ENCODE assay signal across 17 cellular contexts in the genomic region with DNA sequence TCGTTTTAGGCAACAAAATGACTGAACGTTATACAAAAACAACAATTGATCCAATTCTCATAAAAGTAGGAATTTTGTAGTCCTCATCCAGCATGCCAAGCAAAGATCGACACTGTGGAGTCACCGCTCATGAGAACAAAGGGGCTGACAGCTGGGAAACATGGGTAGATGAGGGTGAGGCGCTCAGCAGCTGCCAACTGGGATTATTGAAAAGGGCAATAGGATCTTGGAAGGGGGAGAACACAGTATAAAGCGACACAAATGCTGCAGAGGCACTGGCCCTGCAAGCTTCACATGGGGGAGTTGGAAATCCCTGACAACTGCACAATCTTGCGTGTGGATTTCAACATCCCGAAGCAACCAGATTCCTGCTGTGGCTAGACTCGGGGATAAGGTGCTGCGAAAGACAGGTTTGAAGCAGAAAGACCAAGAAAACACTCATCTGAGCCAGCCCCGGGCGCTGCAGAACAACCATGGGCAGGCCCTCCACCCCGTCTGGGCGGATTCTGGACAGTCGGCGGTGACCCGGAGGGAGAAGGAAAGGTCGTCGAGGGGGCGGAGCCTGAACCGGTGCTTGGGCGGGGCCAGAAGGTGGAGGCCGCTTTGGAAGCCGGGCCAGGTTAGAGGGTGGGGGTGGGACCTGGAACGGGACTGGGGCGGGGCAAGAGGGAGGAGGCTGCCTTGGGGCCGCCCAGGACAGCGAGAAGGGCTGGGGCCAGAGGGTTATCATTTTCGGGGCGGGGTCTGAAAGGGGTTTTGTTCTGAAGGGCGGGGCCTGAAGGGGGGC. TPM values are rescaled to one million over a fixed set of nuclear protein-coding genes. Genes with fewer than 3 reads are reported as not detected.
DNase-seq lines count a peak whose midpoint lies in the region; ATAC-seq and TF ChIP-seq lines count a peak whose summit lies in the region.
"Had no signal": no experiment of that assay in that cellular context is flagged by ENCODE, and none has a peak within 500 bp of the region (broad histone marks: within the 10 kb centered on the region; RNA-seq: fewer than 3 reads in every experiment).

No MANE protein-coding gene starts in this region.

- H3K9me2 ChIP-seq in GM23338 (ENCODE audit: insufficient read depth) (peaks cover 3% of the 10 kb centered on the region; the same call in 1 of the 2 replicates), GM23248 (ENCODE audit: insufficient read depth) (no peaks in the 10 kb centered on the region)

- peak; percentile 98 for DNase-seq in GM23338 (ENCODE audit: low spot score)
- DNase-seq in NCI-H69 (lab: John Stamatoyannopoulos, UW) = peak; percentile 90
- peak; percentile 31 for DNase-seq in iPS DF 6.9 (ENCODE audit: low read depth, low spot score)
- DNase-seq in putamen (ENCODE audit: low spot score) = peak; percentile 21
- no peak for DNase-seq in upper lobe of right lung
- no peak for DNase-seq in NCI-H2107 treated with DMSO at 0.1 percent for 48 hours (lab: John Stamatoyannopoulos, UW; ENCODE audit: unreplicated experiment)
- no peak for DNase-seq in GM23248
- DNase-seq: activated CD8-positive, alpha-beta T cell treated with anti-CD3 and anti-CD28 coated beads, Interleukin-2, amount 10 ng/mL, durations not matched to agents 7 days and 5 days; activated naive CD8-positive, alpha-beta T cell treated with anti-CD3 and anti-CD28 coated beads for 36 hours; activated T-cell treated with anti-CD3 and anti-CD28 coated beads, Interleukin-2, amount 50 U/mL, for 48 hours; AML-193; NCI-H1417; NCI-H345; stimulated activated CD4-positive, alpha-beta T cell treated with anti-CD3 and anti-CD28 coated beads, Interleukin-4, amount 100 ng/mL, for 1 hour had no signal

- no CpG with 5 or more reads among the region's 31 CpGs for WGBS in iPS DF 6.9 (ENCODE audit: insufficient coverage, insufficient read length)
- 35 to 44% methylated on average over 19 to 31 of the region's 31 CpGs for WGBS in GM23248 (ENCODE audit: low coverage in 1 of 2, low lambda C conversion rate in 2 of 2, missing lambda C conversion rate in 2 of 2), 2 experiments

- H3K27ac ChIP-seq in GM23338 (ENCODE audit: low read depth) (peak overlapping the region; percentile 78), iPS DF 6.9 (ENCODE audit: low read length) (no peak overlapping the region), upper lobe of right lung (no peak overlapping the region), GM23248 (no peak overlapping the region)

- peaks cover 15% of the 10 kb centered on the region for H3K27me3 Mint-ChIP-seq in GM23338 (ENCODE audit: insufficient read depth, low read depth, poor library complexity)
- H3K27me3 Mint-ChIP-seq: activated naive CD8-positive, alpha-beta T cell treated with anti-CD3 and anti-CD28 coated beads for 36 hours; dendritic cell treated with granulocyte-macrophage colony-stimulating factor and Interleukin-4, amounts not matched to agents 40 ng/mL and 50 ng/mL, for 4 days had no signal

- ATAC-seq in GM23338 (peak; percentile 68), upper lobe of right lung (no peak)
- ATAC-seq: activated CD8-positive, alpha-beta T cell treated with anti-CD3 and anti-CD28 coated beads, Interleukin-2, amount 10 ng/mL, durations not matched to agents 7 days and 5 days had no signal

- H3K36me3 ChIP-seq in GM23338 (ENCODE audit: insufficient read depth) (peaks cover 16% of the 10 kb centered on the region), iPS DF 6.9 (ENCODE audit: control insufficient read depth, insufficient read depth, low read length) (no peaks in the 10 kb centered on the region), upper lobe of right lung (no peaks in the 10 kb centered on the region), GM23248 (ENCODE audit: low read depth) (no peaks in the 10 kb centered on the region)

- no peak overlapping the region for H3K9ac ChIP-seq in GM23248

- intact Hi-C loops in upper lobe of right lung (cut with DNase I) = no loop called here

- H4K20me1 ChIP-seq in GM23338 (replicated peaks; ENCODE audit: insufficient read depth) = no peaks in the 10 kb centered on the region; the same call in 1 of the 2 replicates
- H4K20me1 ChIP-seq in GM23248 (ENCODE audit: insufficient read depth) = no peaks in the 10 kb centered on the region

- no peaks in the 10 kb centered on the region for H3K79me2 ChIP-seq in GM23338 (replicated peaks; ENCODE audit: insufficient read depth)
- H3K79me2 ChIP-seq in GM23248 (ENCODE audit: insufficient read depth) = no peaks in the 10 kb centered on the region

- H3F3A ChIP-seq in GM23338 (replicated peaks; ENCODE audit: low read depth) = peaks cover 7% of the 10 kb centered on the region
- H3F3A ChIP-seq in GM23248 (ENCODE audit: insufficient read depth) = peaks cover 9% of the 10 kb centered on the region

- peaks cover 9% of the 10 kb centered on the region for H3K9me3 Mint-ChIP-seq in GM23338

- H2AFZ ChIP-seq in GM23338 (no peak overlapping the region), GM23248 (no peak overlapping the region)

- H3K4me3 ChIP-seq in GM23338 (peak overlapping the region; percentile 53), iPS DF 6.9 (ENCODE audit: low read length) (no peak overlapping the region), upper lobe of right lung (no peak overlapping the region), GM23248 (no peak overlapping the region)

- H3K4me3 Mint-ChIP-seq in GM23338 = peak overlapping the region; percentile 9; the same call in 2 of the 3 replicates
- H3K4me3 Mint-ChIP-seq: activated CD8-positive, alpha-beta T cell treated with anti-CD3 and anti-CD28 coated beads, Interleukin-2, amount 10 ng/mL, durations not matched to agents 7 days and 5 days; activated naive CD8-positive, alpha-beta T cell treated with anti-CD3 and anti-CD28 coated beads for 36 hours; dendritic cell treated with granulocyte-macrophage colony-stimulating factor and Interleukin-4, amounts not matched to agents 40 ng/mL and 50 ng/mL, for 4 days; mesothelial cell of epicardium; T-helper 1 cell treated with Interleukin-12 subunit alpha and Interleukin-12 subunit beta and Interleukin-4 antibody, amounts not matched to agents 30 μg/mL and 1 μg/mL, for 36 hours had no signal

- H3K4me1 Mint-ChIP-seq in GM23338 = peaks cover 18% of the 10 kb centered on the region

- H3K27me3 ChIP-seq in GM23338 (ENCODE audit: insufficient read depth) = no peaks in the 10 kb centered on the region
- no peaks in the 10 kb centered on the region for H3K27me3 ChIP-seq in iPS DF 6.9 (ENCODE audit: control insufficient read depth, insufficient read depth, low read length)
- no peaks in the 10 kb centered on the region for H3K27me3 ChIP-seq in upper lobe of right lung
- no peaks in the 10 kb centered on the region for H3K27me3 ChIP-seq in GM23248 (replicated peaks; ENCODE audit: insufficient read depth)

- H3K4me2 ChIP-seq in GM23338 (peak overlapping the region; percentile 79), GM23248 (ENCODE audit: unreplicated experiment) (no peak overlapping the region)

- in situ Hi-C loops in GM23248 (cut with MboI) = no loop called here

- no peak for TF ChIP-seq CTCF in GM23338 (conservative IDR thresholded peaks at IDR 0.05; ENCODE audit: low read depth in 2 of 2)
- no peak for TF ChIP-seq CTCF in upper lobe of right lung (IDR thresholded peaks at IDR 0.05)

- H3K27ac Mint-ChIP-seq in GM23338 = no peak overlapping the region
- H3K27ac Mint-ChIP-seq: activated CD8-positive, alpha-beta T cell treated with anti-CD3 and anti-CD28 coated beads, Interleukin-2, amount 10 ng/mL, durations not matched to agents 7 days and 5 days; activated naive CD8-positive, alpha-beta T cell treated with anti-CD3 and anti-CD28 coated beads for 36 hours; dendritic cell treated with granulocyte-macrophage colony-stimulating factor and Interleukin-4, amounts not matched to agents 40 ng/mL and 50 ng/mL, for 4 days; mesothelial cell of epicardium; T-helper 1 cell treated with Interleukin-12 subunit alpha and Interleukin-12 subunit beta and Interleukin-4 antibody, amounts not matched to agents 30 μg/mL and 1 μg/mL, for 36 hours had no signal

- no peaks in the 10 kb centered on the region for H3K9me3 ChIP-seq in iPS DF 6.9 (ENCODE audit: control insufficient read depth, insufficient read depth, low read length)
- peaks cover 7% of the 10 kb centered on the region for H3K9me3 ChIP-seq in upper lobe of right lung
- peaks cover 1% of the 10 kb centered on the region for H3K9me3 ChIP-seq in GM23248 (ENCODE audit: low read depth)

- H3K4me1 ChIP-seq in GM23338 (ENCODE audit: insufficient read depth) = peaks cover 36% of the 10 kb centered on the region
- peaks cover 1% of the 10 kb centered on the region; the same call in 1 of the 2 replicates for H3K4me1 ChIP-seq in iPS DF 6.9 (ENCODE audit: control insufficient read depth, insufficient read depth, low read length)
- peaks cover 10% of the 10 kb centered on the region for H3K4me1 ChIP-seq in upper lobe of right lung
- H3K4me1 ChIP-seq in GM23248 (ENCODE audit: insufficient read depth) = peaks cover 7% of the 10 kb centered on the region; the same call in 1 of the 2 replicates

- H3K36me3 Mint-ChIP-seq in GM23338 (ENCODE audit: low read depth) = peaks cover 25% of the 10 kb centered on the region

TF ChIP-seq in GM23338, 12 proteins besides CTCF, POLR2A, EP300 and RAD21 (continues in another document):
- peak; percentile 91 for TF ChIP-seq POLR2AphosphoS5 (IDR thresholded peaks at IDR 0.05; ENCODE audit: low read depth)

RNA-seq across cellular contexts. Expression of a gene that starts 5.2 kb away (rescaled TPM):
- 30.0 and 33.4 TPM in 2 replicates for total RNA-seq in GM23338 (2014; rRNA removed; shearing (Covaris generic))
- polyA plus RNA-seq in GM23338 (2016; fragmentation: Nextera tagmentation; extraction: Ambion mirVana) = 9.8 and 10.3 TPM in 2 replicates
- 12.4 TPM for total RNA-seq in upper lobe of right lung
- total RNA-seq in GM23248 (2014; rRNA removed; shearing (Covaris generic)) = 6.3 and 6.4 TPM in 2 replicates
- 4.6 and 5.5 TPM in 2 replicates for polyA plus RNA-seq in GM23248 (2016; fragmentation: Nextera tagmentation; extraction: Ambion mirVana)

RNA-seq across cellular contexts. Expression of a gene that starts 24.3 kb away (rescaled TPM):
- 74.0 and 99.8 TPM in 2 replicates for total RNA-seq in GM23338 (2014; rRNA removed; shearing (Covaris generic))
- polyA plus RNA-seq in GM23338 (2016; fragmentation: Nextera tagmentation; extraction: Ambion mirVana) (29.5 and 39.3 TPM in 2 replicates), GM23248 (2016; fragmentation: Nextera tagmentation; extraction: Ambion mirVana) (1.9 and 2.0 TPM in 2 replicates)
- total RNA-seq in upper lobe of right lung = 9.4 TPM
- 3.6 and 7.6 TPM in 2 replicates for total RNA-seq in GM23248 (2014; rRNA removed; shearing (Covaris generic))

RNA-seq across cellular contexts. Expression of a gene that starts 42.0 kb away (rescaled TPM):
- total RNA-seq in GM23338 (2014; rRNA removed; shearing (Covaris generic)) = 35.0 and 40.1 TPM in 2 replicates
- polyA plus RNA-seq in GM23338 (2016; fragmentation: Nextera tagmentation; extraction: Ambion mirVana) = 13.4 and 17.1 TPM in 2 replicates
- total RNA-seq in upper lobe of right lung = 12.1 TPM
- 12.2 and 19.0 TPM in 2 replicates for total RNA-seq in GM23248 (2014; rRNA removed; shearing (Covaris generic))
- 5.7 and 6.5 TPM in 2 replicates for polyA plus RNA-seq in GM23248 (2016; fragmentation: Nextera tagmentation; extraction: Ambion mirVana)

RNA-seq across cellular contexts. Expression of a gene that starts 56.2 kb away (rescaled TPM):
- total RNA-seq in GM23338 (2014; rRNA removed; shearing (Covaris generic)) = 17.0 and 22.1 TPM in 2 replicates
- 4.3 and 5.5 TPM in 2 replicates for polyA plus RNA-seq in GM23338 (2016; fragmentation: Nextera tagmentation; extraction: Ambion mirVana)
- 7.8 TPM for total RNA-seq in upper lobe of right lung
- 5.2 and 7.5 TPM in 2 replicates for total RNA-seq in GM23248 (2014; rRNA removed; shearing (Covaris generic))
- 3.1 and 3.5 TPM in 2 replicates for polyA plus RNA-seq in GM23248 (2016; fragmentation: Nextera tagmentation; extraction: Ambion mirVana)

Comparison
In these comparisons a context has a peak if more than half of its experiments do, and no peak if none do; other contexts are left out.
1. DNase-seq: peak in GM23338 (single experiment), NCI-H69 (single experiment), iPS DF 6.9 (single experiment) and putamen (single experiment); none in upper lobe of right lung (single experiment), NCI-H2107 treated with DMSO at 0.1 percent for 48 hours (single experiment) and GM23248 (single experiment).